14 cellular contexts compared by ENCODE assay signal in the genomic region with DNA sequence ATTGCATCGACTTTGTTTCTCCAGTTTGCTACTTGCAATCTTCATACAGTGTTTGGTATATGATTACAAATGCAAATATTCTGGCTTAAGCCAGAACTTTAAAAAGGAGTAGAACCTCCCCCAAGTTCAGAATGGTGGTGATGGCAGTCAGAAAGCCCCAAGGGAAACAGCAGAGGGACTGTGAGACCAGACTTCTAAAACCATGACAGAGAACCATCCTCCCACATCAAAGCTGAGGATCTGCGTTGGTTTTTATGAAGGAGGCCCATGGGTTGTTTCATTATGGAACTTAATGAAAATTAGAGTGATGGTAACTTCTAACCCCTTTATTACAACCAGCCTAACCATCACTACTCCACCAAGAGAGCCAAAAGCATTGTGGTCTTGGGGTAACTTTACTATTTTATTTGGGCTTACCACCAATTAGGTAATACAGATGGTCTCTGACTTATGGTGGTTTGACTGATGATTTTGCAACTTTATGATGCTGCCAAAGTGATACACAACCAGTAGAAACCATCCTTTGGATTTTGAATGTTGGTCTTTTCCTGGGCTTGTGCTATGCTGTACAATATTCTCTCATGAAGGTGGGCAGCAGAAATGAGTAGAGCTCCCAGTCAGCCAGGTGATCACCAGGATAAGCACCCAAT. TPM values are rescaled to one million over a fixed set of nuclear protein-coding genes. Genes with fewer than 3 reads are reported as not detected.
DNase-seq lines count a peak whose midpoint lies in the region; ATAC-seq and TF ChIP-seq lines count a peak whose summit lies in the region.
"Had no signal": no experiment of that assay in that cellular context is flagged by ENCODE, and none has a peak within 500 bp of the region (broad histone marks: within the 10 kb centered on the region; RNA-seq: fewer than 3 reads in every experiment).

No MANE protein-coding gene starts in this region.

- H3K27ac ChIP-seq in BLaER1 (no peak overlapping the region), Peyer's patch (no peak overlapping the region), stomach (no peak overlapping the region)
- H3K27ac ChIP-seq: A549, upper lobe of right lung had no signal

- TF ChIP-seq POLR2A in Peyer's patch (IDR thresholded peaks at IDR 0.05) (no peak), stomach (IDR thresholded peaks at IDR 0.05) (no peak)

- no peak overlapping the region for H3K9ac ChIP-seq in BLaER1

- no peak for TF ChIP-seq CTCF in Peyer's patch (IDR thresholded peaks at IDR 0.05)
- TF ChIP-seq CTCF in stomach (IDR thresholded peaks at IDR 0.05) = no peak

- H3K27me3 ChIP-seq in BLaER1 (peaks cover 7% of the 10 kb centered on the region; the same call in 1 of the 2 replicates), Peyer's patch (no peaks in the 10 kb centered on the region), stomach (peaks cover 0 to 11% (median 0%) of the 10 kb centered on the region in 3 donors)
- H3K27me3 ChIP-seq: MG63 had no signal

- no peak for TF ChIP-seq EP300 in stomach (IDR thresholded peaks at IDR 0.05)

- H3K36me3 ChIP-seq in BLaER1 (no peaks in the 10 kb centered on the region), Peyer's patch (no peaks in the 10 kb centered on the region), stomach (no peaks in the 10 kb centered on the region)
- H3K36me3 ChIP-seq: MG63, upper lobe of right lung had no signal

- WGBS in stomach, 5 donors = 68 to 82% (median 74%) methylated on average over 2 of the region's 2 CpGs

- H3K4me2 ChIP-seq in BLaER1 = peak overlapping the region; percentile 57
- H3K4me2 ChIP-seq: A549 had no signal

- intact Hi-C loops in stomach (cut with DNase I; ENCODE audit: low total_unique reads) = loop anchor here (5.0 kb wide), 1 partner anchor 105 kb away; no protein-coding TSS in a partner anchor

- ATAC-seq in HG02759 (IDR thresholded peaks at IDR 0.05; ENCODE audit: unreplicated experiment) (peak; percentile 93), HG03469 (IDR thresholded peaks at IDR 0.05; ENCODE audit: unreplicated experiment) (peak; percentile 94)
- ATAC-seq: A549, HCT116, Panc1, upper lobe of right lung had no signal

- H3K9me3 ChIP-seq in BLaER1 (peaks cover 16% of the 10 kb centered on the region), Peyer's patch (no peaks in the 10 kb centered on the region), stomach (peaks cover 0 to 6% (median 0%) of the 10 kb centered on the region in 4 donors)
- H3K9me3 ChIP-seq: MG63, upper lobe of right lung had no signal

- H3K4me1 ChIP-seq in BLaER1 (peaks cover 16% of the 10 kb centered on the region), Peyer's patch (no peaks in the 10 kb centered on the region), stomach (no peaks in the 10 kb centered on the region)
- H3K4me1 ChIP-seq: upper lobe of right lung had no signal

- DNase-seq in GM19240 (ENCODE audit: insufficient read length, low spot score) = peak; percentile 15
- DNase-seq in Peyer's patch = no peak
- no peak for DNase-seq in NCI-H774 (lab: John Stamatoyannopoulos, UW)
- DNase-seq in DMS79 treated with DMSO at 0.1 percent for 48 hours (lab: John Stamatoyannopoulos, UW) = no peak
- no peak for DNase-seq in stomach
- DNase-seq: mesendoderm, MG63, upper lobe of right lung had no signal

- H3K4me3 ChIP-seq in BLaER1 (no peak overlapping the region), Peyer's patch (no peak overlapping the region), stomach (no peak overlapping the region)
- H3K4me3 ChIP-seq: A549, MG63, upper lobe of right lung had no signal

- H4K20me1 ChIP-seq in BLaER1 = no peaks in the 10 kb centered on the region; the same call in 1 of the 2 replicates

RNA-seq across cellular contexts. Expression of a gene that starts 10.9 kb away (rescaled TPM):
- 10 to 100 TPM; 20.8 to 30.5 (median 27.4) TPM for total RNA-seq in Peyer's patch
- 10 to 100 TPM; 17.0 to 45.2 (median 36.8) TPM for total RNA-seq in stomach
- 10 to 100 TPM in 2 of 3 donors, 1 to 10 TPM in 1; 8.4 to 19.7 (median 12.0) TPM for polyA plus RNA-seq in stomach

RNA-seq across cellular contexts. Expression of a gene that starts 34.0 kb away (rescaled TPM):
- total RNA-seq in Peyer's patch (1 to 10 TPM in 1 of 4 donors, under 1 TPM in 3; 0.27 to 3.3 (median 0.63) TPM), stomach (1 to 10 TPM in 3 of 5 donors, under 1 TPM in 2; under 0.01 to 2.8 (median 2.2) TPM)
- polyA plus RNA-seq in stomach = 1 to 10 TPM in 1 of 3 donors, under 1 TPM in 2; 0.15 to 2.7 (median 0.48) TPM
